In the genomic region with DNA sequence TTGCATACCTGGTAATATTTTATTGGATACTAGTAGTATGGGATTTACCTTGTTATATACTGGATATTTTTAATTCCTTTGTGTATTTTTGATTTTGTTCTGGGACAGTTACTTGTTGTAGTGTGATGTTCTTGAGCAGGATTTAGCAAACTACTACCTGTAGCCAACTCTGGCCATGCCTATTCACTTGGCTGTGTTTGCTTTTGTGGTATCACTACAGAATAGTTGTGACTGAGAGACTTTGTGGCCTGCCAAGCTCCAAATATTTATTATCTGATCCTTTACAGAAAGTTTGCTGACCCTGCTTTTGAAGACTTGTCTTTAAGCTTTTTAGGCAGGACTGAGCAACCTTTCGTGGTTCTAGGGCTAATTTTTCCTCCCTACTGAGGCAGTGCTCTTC, we compare ENCODE assay signal across 20 cellular contexts. TPM values are rescaled to one million over a fixed set of nuclear protein-coding genes. Genes with fewer than 3 reads are reported as not detected.
DNase-seq lines count a peak whose midpoint lies in the region; ATAC-seq lines count a peak whose summit lies in the region.
"Had no signal": no experiment of that assay in that cellular context is flagged by ENCODE, and none has a peak within 500 bp of the region (broad histone marks: within the 10 kb centered on the region; RNA-seq: fewer than 3 reads in every experiment).

No MANE protein-coding gene starts in this region.

- peaks cover 9% of the 10 kb centered on the region for H3K36me3 Mint-ChIP-seq in activated T-helper 2 cell treated with anti-CD3 and anti-CD28 coated beads, Interferon-gamma antibody, Interleukin-2, Interleukin-4, amounts not matched to agents 10 μg/mL and 5 μg/mL and 100 μg/mL, durations not matched to agents 14 hours and 24 hours and 36 hours (ENCODE audit: low read depth)
- H3K36me3 Mint-ChIP-seq in natural killer cell treated with Interleukin-12 subunit alpha and Interleukin-12 subunit beta and Interleukin-15 and Interleukin-18, amount 100 ng/mL, for 72 hours, result no peaks in the 10 kb centered on the region

- no peaks in the 10 kb centered on the region for H3K27me3 Mint-ChIP-seq in activated T-helper 2 cell treated with anti-CD3 and anti-CD28 coated beads, Interferon-gamma antibody, Interleukin-2, Interleukin-4, amounts not matched to agents 10 μg/mL and 5 μg/mL and 100 μg/mL, durations not matched to agents 14 hours and 24 hours and 36 hours (ENCODE audit: low read depth)
- no peaks in the 10 kb centered on the region for H3K27me3 Mint-ChIP-seq in natural killer cell treated with Interleukin-12 subunit alpha and Interleukin-12 subunit beta and Interleukin-15 and Interleukin-18, amount 100 ng/mL, for 72 hours
- H3K27me3 Mint-ChIP-seq: activated naive CD4-positive, alpha-beta T cell treated with anti-CD3 and anti-CD28 coated beads, Interleukin-2, amount 10 ng/mL, durations not matched to agents 7 days and 5 days; CD8-positive, alpha-beta memory T cell had no signal

- H3K27ac Mint-ChIP-seq in activated T-helper 2 cell treated with anti-CD3 and anti-CD28 coated beads, Interferon-gamma antibody, Interleukin-2, Interleukin-4, amounts not matched to agents 10 μg/mL and 5 μg/mL and 100 μg/mL, durations not matched to agents 14 hours and 24 hours and 36 hours, result peak overlapping the region; percentile 42
- peak overlapping the region; percentile 96 to 98 for H3K27ac Mint-ChIP-seq in natural killer cell treated with Interleukin-12 subunit alpha and Interleukin-12 subunit beta and Interleukin-15 and Interleukin-18, amount 100 ng/mL, for 72 hours
- H3K27ac Mint-ChIP-seq: neural progenitor cell had no signal

- intact Hi-C loops in activated T-helper 2 cell treated with anti-CD3 and anti-CD28 coated beads, Interferon-gamma antibody, Interleukin-2, Interleukin-4, amounts not matched to agents 10 μg/mL and 5 μg/mL and 100 μg/mL, durations not matched to agents 14 hours and 24 hours and 36 hours (cut with micrococcal nuclease), result loop anchor here (5.0 kb wide), 1 partner anchor 47 kb away; a partner anchor contains a TSS
- intact Hi-C loops in cardiac septum (cut with DNase I), result no loop called here

- no peak for DNase-seq in activated T-helper 2 cell treated with anti-CD3 and anti-CD28 coated beads, Interferon-gamma antibody, Interleukin-2, Interleukin-4, amounts not matched to agents 10 μg/mL and 5 μg/mL and 100 μg/mL, durations not matched to agents 14 hours and 24 hours and 36 hours (ENCODE audit: low spot score)
- no peak for DNase-seq in natural killer cell treated with Interleukin-12 subunit alpha and Interleukin-12 subunit beta and Interleukin-15 and Interleukin-18, amount 100 ng/mL, for 72 hours (ENCODE audit: low spot score)
- DNase-seq in iPS-NIHi7 (ENCODE audit: extremely low spot score) (no peak), cardiac septum (ENCODE audit: low spot score) (no peak)
- DNase-seq: activated CD4-positive, alpha-beta T cell treated with anti-CD3 and anti-CD28 coated beads, Interleukin-2, amount 50 U/mL, for 4 hours; activated naive CD4-positive, alpha-beta T cell treated with anti-CD3 and anti-CD28 coated beads, Interleukin-2, amount 10 ng/mL, durations not matched to agents 7 days and 5 days; CD8-positive, alpha-beta memory T cell; cerebellar nuclear complex; DMS153; erythroblast; foreskin melanocyte; MG63; mucosa of descending colon; NCI-H1417 treated with DMSO at 0.1 percent for 48 hours; NCI-H524; T-helper 2 cell had no signal

- peaks cover 16% of the 10 kb centered on the region for H3K4me1 Mint-ChIP-seq in activated T-helper 2 cell treated with anti-CD3 and anti-CD28 coated beads, Interferon-gamma antibody, Interleukin-2, Interleukin-4, amounts not matched to agents 10 μg/mL and 5 μg/mL and 100 μg/mL, durations not matched to agents 14 hours and 24 hours and 36 hours (ENCODE audit: low read depth)
- peaks cover 12 to 16% of the 10 kb centered on the region in 2 donors for H3K4me1 Mint-ChIP-seq in natural killer cell treated with Interleukin-12 subunit alpha and Interleukin-12 subunit beta and Interleukin-15 and Interleukin-18, amount 100 ng/mL, for 72 hours (ENCODE audit: low read depth in 2 of 2)
- H3K4me1 Mint-ChIP-seq: neural progenitor cell had no signal

- no peaks in the 10 kb centered on the region for H3K9me3 Mint-ChIP-seq in activated T-helper 2 cell treated with anti-CD3 and anti-CD28 coated beads, Interferon-gamma antibody, Interleukin-2, Interleukin-4, amounts not matched to agents 10 μg/mL and 5 μg/mL and 100 μg/mL, durations not matched to agents 14 hours and 24 hours and 36 hours
- H3K9me3 Mint-ChIP-seq in natural killer cell treated with Interleukin-12 subunit alpha and Interleukin-12 subunit beta and Interleukin-15 and Interleukin-18, amount 100 ng/mL, for 72 hours, result no peaks in the 10 kb centered on the region
- H3K9me3 Mint-ChIP-seq: activated naive CD4-positive, alpha-beta T cell treated with anti-CD3 and anti-CD28 coated beads, Interleukin-2, amount 10 ng/mL, durations not matched to agents 7 days and 5 days; CD8-positive, alpha-beta memory T cell; neural progenitor cell had no signal

- peak; percentile 12 for ATAC-seq in GM18907 (IDR thresholded peaks at IDR 0.05; ENCODE audit: unreplicated experiment)
- ATAC-seq in HG03342 (IDR thresholded peaks at IDR 0.05; ENCODE audit: unreplicated experiment), result peak; percentile 11
- ATAC-seq in natural killer cell treated with Interleukin-12 subunit alpha and Interleukin-12 subunit beta and Interleukin-15 and Interleukin-18, amount 100 ng/mL, for 72 hours, result no peak
- no peak for ATAC-seq in HG02840 (IDR thresholded peaks at IDR 0.05; ENCODE audit: low FRiP score, unreplicated experiment)

- H3K4me3 Mint-ChIP-seq in activated T-helper 2 cell treated with anti-CD3 and anti-CD28 coated beads, Interferon-gamma antibody, Interleukin-2, Interleukin-4, amounts not matched to agents 10 μg/mL and 5 μg/mL and 100 μg/mL, durations not matched to agents 14 hours and 24 hours and 36 hours (ENCODE audit: low read depth), result no peak overlapping the region
- H3K4me3 Mint-ChIP-seq in natural killer cell treated with Interleukin-12 subunit alpha and Interleukin-12 subunit beta and Interleukin-15 and Interleukin-18, amount 100 ng/mL, for 72 hours, result no peak overlapping the region
- H3K4me3 Mint-ChIP-seq: neural progenitor cell had no signal

RNA-seq across cellular contexts. Expression of a gene that starts 17.8 kb away (rescaled TPM):
- total RNA-seq in activated T-helper 2 cell treated with anti-CD3 and anti-CD28 coated beads, Interferon-gamma antibody, Interleukin-2, Interleukin-4, amounts not matched to agents 10 μg/mL and 5 μg/mL and 100 μg/mL, durations not matched to agents 14 hours and 24 hours and 36 hours, result 14.8 and 15.1 TPM in 2 replicates
- 10 to 100 TPM; 14.7 to 21.8 TPM for total RNA-seq in natural killer cell treated with Interleukin-12 subunit alpha and Interleukin-12 subunit beta and Interleukin-15 and Interleukin-18, amount 100 ng/mL, for 72 hours
- 8.0 TPM for total RNA-seq in cardiac septum

RNA-seq across cellular contexts. Expression of a gene that starts 46.7 kb away (rescaled TPM):
- 39.5 and 40.9 TPM in 2 replicates for total RNA-seq in activated T-helper 2 cell treated with anti-CD3 and anti-CD28 coated beads, Interferon-gamma antibody, Interleukin-2, Interleukin-4, amounts not matched to agents 10 μg/mL and 5 μg/mL and 100 μg/mL, durations not matched to agents 14 hours and 24 hours and 36 hours
- total RNA-seq in natural killer cell treated with Interleukin-12 subunit alpha and Interleukin-12 subunit beta and Interleukin-15 and Interleukin-18, amount 100 ng/mL, for 72 hours, result 10 to 100 TPM; 43.0 to 66.6 TPM
- 14.2 TPM for total RNA-seq in cardiac septum

Comparison
In these comparisons a context has a peak if more than half of its experiments do, and no peak if none do; other contexts are left out.
1. ATAC-seq: peak in GM18907 (single experiment) and HG03342 (single experiment); none in natural killer cell treated with Interleukin-12 subunit alpha and Interleukin-12 subunit beta and Interleukin-15 and Interleukin-18, amount 100 ng/mL, for 72 hours (0 of 2) and HG02840 (single experiment).